Comparison of ENCODE assay signal across 1 cellular context in genomic region chr11:61429691-61430582, GRCh38.
TF ChIP-seq lines count a peak whose summit lies in the region.

Gene CPSF7 (minus strand): TSS chr11:61429975. CDS start chr11:61429235, 740 bp downstream.
Gene SDHAF2 (plus strand): TSS chr11:61430124. CDS start chr11:61430147, 23 bp downstream.

TF ChIP-seq in HepG2, 621 proteins besides CTCF, POLR2A, EP300 and RAD21 (continued from another document and continues in another):
- TF ChIP-seq, protein P1, sequence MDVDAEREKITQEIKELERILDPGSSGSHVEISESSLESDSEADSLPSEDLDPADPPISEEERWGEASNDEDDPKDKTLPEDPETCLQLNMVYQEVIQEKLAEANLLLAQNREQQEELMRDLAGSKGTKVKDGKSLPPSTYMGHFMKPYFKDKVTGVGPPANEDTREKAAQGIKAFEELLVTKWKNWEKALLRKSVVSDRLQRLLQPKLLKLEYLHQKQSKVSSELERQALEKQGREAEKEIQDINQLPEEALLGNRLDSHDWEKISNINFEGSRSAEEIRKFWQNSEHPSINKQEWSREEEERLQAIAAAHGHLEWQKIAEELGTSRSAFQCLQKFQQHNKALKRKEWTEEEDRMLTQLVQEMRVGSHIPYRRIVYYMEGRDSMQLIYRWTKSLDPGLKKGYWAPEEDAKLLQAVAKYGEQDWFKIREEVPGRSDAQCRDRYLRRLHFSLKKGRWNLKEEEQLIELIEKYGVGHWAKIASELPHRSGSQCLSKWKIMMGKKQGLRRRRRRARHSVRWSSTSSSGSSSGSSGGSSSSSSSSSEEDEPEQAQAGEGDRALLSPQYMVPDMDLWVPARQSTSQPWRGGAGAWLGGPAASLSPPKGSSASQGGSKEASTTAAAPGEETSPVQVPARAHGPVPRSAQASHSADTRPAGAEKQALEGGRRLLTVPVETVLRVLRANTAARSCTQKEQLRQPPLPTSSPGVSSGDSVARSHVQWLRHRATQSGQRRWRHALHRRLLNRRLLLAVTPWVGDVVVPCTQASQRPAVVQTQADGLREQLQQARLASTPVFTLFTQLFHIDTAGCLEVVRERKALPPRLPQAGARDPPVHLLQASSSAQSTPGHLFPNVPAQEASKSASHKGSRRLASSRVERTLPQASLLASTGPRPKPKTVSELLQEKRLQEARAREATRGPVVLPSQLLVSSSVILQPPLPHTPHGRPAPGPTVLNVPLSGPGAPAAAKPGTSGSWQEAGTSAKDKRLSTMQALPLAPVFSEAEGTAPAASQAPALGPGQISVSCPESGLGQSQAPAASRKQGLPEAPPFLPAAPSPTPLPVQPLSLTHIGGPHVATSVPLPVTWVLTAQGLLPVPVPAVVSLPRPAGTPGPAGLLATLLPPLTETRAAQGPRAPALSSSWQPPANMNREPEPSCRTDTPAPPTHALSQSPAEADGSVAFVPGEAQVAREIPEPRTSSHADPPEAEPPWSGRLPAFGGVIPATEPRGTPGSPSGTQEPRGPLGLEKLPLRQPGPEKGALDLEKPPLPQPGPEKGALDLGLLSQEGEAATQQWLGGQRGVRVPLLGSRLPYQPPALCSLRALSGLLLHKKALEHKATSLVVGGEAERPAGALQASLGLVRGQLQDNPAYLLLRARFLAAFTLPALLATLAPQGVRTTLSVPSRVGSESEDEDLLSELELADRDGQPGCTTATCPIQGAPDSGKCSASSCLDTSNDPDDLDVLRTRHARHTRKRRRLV (CRISPR knock-in tag; IDR thresholded peaks at IDR 0.05), result 0 out of 2 replicates have a peak, but pooled peaks have one; percentile 46
- TF ChIP-seq SNAPC2 (CRISPR knock-in tag; IDR thresholded peaks at IDR 0.05), result 0 out of 2 replicates have a peak, but pooled peaks have one; percentile 39
- TF ChIP-seq ATF1 (CRISPR knock-in tag; IDR thresholded peaks at IDR 0.05), result peak; percentile 44
- 0 out of 2 replicates have a peak, but pooled peaks have one; percentile 35 for TF ChIP-seq AHR (CRISPR knock-in tag; IDR thresholded peaks at IDR 0.05)
- TF ChIP-seq SKI (IDR thresholded peaks at IDR 0.05; ENCODE audit: partially characterized antibody), result no peak
- TF ChIP-seq ZNF572 (CRISPR knock-in tag; IDR thresholded peaks at IDR 0.05), result peak; percentile 35; the same call in 1 of the 2 replicates
- 0 out of 2 replicates have a peak, but pooled peaks have one; percentile 35 for TF ChIP-seq ARID2 (CRISPR knock-in tag; IDR thresholded peaks at IDR 0.05; ENCODE audit: borderline replicate concordance)
- TF ChIP-seq E2F2 (CRISPR knock-in tag; IDR thresholded peaks at IDR 0.05; ENCODE audit: borderline replicate concordance), result peak; percentile 34; the same call in 1 of the 2 replicates
- TF ChIP-seq KDM2A (CRISPR knock-in tag; IDR thresholded peaks at IDR 0.05; ENCODE audit: borderline replicate concordance, low read depth), result peak; percentile 82
- peak; percentile 72 for TF ChIP-seq TARDBP (CRISPR knock-in tag; IDR thresholded peaks at IDR 0.05)
- TF ChIP-seq BRD4 (CRISPR knock-in tag; IDR thresholded peaks at IDR 0.05), result peak; percentile 87
- TF ChIP-seq, protein P2, sequence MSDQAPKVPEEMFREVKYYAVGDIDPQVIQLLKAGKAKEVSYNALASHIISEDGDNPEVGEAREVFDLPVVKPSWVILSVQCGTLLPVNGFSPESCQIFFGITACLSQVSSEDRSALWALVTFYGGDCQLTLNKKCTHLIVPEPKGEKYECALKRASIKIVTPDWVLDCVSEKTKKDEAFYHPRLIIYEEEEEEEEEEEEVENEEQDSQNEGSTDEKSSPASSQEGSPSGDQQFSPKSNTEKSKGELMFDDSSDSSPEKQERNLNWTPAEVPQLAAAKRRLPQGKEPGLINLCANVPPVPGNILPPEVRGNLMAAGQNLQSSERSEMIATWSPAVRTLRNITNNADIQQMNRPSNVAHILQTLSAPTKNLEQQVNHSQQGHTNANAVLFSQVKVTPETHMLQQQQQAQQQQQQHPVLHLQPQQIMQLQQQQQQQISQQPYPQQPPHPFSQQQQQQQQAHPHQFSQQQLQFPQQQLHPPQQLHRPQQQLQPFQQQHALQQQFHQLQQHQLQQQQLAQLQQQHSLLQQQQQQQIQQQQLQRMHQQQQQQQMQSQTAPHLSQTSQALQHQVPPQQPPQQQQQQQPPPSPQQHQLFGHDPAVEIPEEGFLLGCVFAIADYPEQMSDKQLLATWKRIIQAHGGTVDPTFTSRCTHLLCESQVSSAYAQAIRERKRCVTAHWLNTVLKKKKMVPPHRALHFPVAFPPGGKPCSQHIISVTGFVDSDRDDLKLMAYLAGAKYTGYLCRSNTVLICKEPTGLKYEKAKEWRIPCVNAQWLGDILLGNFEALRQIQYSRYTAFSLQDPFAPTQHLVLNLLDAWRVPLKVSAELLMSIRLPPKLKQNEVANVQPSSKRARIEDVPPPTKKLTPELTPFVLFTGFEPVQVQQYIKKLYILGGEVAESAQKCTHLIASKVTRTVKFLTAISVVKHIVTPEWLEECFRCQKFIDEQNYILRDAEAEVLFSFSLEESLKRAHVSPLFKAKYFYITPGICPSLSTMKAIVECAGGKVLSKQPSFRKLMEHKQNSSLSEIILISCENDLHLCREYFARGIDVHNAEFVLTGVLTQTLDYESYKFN (CRISPR knock-in tag; conservative IDR thresholded peaks at IDR 0.05), result peak; percentile 39; the same call in 1 of the 2 replicates
- TF ChIP-seq FIP1L1 (IDR thresholded peaks at IDR 0.05; ENCODE audit: borderline replicate concordance, insufficient read depth, low read depth, low read length), result 0 out of 2 replicates have a peak, but pooled peaks have one; percentile 47
- TF ChIP-seq CBFB (CRISPR knock-in tag; IDR thresholded peaks at IDR 0.05), result peak; percentile 76; the same call in 1 of the 2 replicates
- peak; percentile 82; the same call in 1 of the 2 replicates for TF ChIP-seq ZBTB42 (CRISPR knock-in tag; IDR thresholded peaks at IDR 0.05)
- TF ChIP-seq MTF1 (CRISPR knock-in tag; IDR thresholded peaks at IDR 0.05), result no peak; the same call in 1 of the 2 replicates
- TF ChIP-seq, protein P3, sequence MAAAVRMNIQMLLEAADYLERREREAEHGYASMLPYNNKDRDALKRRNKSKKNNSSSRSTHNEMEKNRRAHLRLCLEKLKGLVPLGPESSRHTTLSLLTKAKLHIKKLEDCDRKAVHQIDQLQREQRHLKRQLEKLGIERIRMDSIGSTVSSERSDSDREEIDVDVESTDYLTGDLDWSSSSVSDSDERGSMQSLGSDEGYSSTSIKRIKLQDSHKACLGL (CRISPR knock-in tag; IDR thresholded peaks at IDR 0.05), result peak; percentile 88; the same call in 1 of the 2 replicates
- peak; percentile 100 for TF ChIP-seq ZFX (CRISPR knock-in tag; IDR thresholded peaks at IDR 0.05; ENCODE audit: low read depth)
- TF ChIP-seq ZNF460 (CRISPR knock-in tag; IDR thresholded peaks at IDR 0.05; ENCODE audit: borderline replicate concordance), result no peak
- TF ChIP-seq, protein P4, sequence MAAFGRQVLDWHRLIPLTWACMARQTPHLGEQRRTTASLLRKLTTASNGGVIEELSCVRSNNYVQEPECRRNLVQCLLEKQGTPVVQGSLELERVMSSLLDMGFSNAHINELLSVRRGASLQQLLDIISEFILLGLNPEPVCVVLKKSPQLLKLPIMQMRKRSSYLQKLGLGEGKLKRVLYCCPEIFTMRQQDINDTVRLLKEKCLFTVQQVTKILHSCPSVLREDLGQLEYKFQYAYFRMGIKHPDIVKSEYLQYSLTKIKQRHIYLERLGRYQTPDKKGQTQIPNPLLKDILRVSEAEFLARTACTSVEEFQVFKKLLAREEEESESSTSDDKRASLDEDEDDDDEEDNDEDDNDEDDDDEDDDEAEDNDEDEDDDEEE (CRISPR knock-in tag; IDR thresholded peaks at IDR 0.05), result peak; percentile 97
- peak; percentile 59; the same call in 1 of the 2 replicates for TF ChIP-seq SNAI1 (CRISPR knock-in tag; IDR thresholded peaks at IDR 0.05; ENCODE audit: borderline replicate concordance)
- TF ChIP-seq NCOA1 (CRISPR knock-in tag; IDR thresholded peaks at IDR 0.05), result peak; percentile 88; the same call in 1 of the 2 replicates
- 0 out of 2 replicates have a peak, but pooled peaks have one; percentile 53 for TF ChIP-seq ZNF598 (CRISPR knock-in tag; IDR thresholded peaks at IDR 0.05; ENCODE audit: borderline replicate concordance)
- peak; percentile 94 for TF ChIP-seq SPEN (CRISPR knock-in tag; IDR thresholded peaks at IDR 0.05; ENCODE audit: low read depth)
- TF ChIP-seq, protein P5, sequence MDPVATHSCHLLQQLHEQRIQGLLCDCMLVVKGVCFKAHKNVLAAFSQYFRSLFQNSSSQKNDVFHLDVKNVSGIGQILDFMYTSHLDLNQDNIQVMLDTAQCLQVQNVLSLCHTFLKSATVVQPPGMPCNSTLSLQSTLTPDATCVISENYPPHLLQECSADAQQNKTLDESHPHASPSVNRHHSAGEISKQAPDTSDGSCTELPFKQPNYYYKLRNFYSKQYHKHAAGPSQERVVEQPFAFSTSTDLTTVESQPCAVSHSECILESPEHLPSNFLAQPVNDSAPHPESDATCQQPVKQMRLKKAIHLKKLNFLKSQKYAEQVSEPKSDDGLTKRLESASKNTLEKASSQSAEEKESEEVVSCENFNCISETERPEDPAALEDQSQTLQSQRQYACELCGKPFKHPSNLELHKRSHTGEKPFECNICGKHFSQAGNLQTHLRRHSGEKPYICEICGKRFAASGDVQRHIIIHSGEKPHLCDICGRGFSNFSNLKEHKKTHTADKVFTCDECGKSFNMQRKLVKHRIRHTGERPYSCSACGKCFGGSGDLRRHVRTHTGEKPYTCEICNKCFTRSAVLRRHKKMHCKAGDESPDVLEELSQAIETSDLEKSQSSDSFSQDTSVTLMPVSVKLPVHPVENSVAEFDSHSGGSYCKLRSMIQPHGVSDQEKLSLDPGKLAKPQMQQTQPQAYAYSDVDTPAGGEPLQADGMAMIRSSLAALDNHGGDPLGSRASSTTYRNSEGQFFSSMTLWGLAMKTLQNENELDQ (CRISPR knock-in tag; IDR thresholded peaks at IDR 0.05; ENCODE audit: borderline replicate concordance), result no peak
- TF ChIP-seq PLSCR1 (CRISPR knock-in tag; IDR thresholded peaks at IDR 0.05; ENCODE audit: borderline replicate concordance), result 0 out of 2 replicates have a peak, but pooled peaks have one; percentile 37
- 0 out of 2 replicates have a peak, but pooled peaks have one; percentile 54 for TF ChIP-seq ZNF264 (CRISPR knock-in tag; IDR thresholded peaks at IDR 0.05)
- peak; percentile 98 for TF ChIP-seq ZNF33A (CRISPR knock-in tag; IDR thresholded peaks at IDR 0.05; ENCODE audit: borderline replicate concordance)
- TF ChIP-seq RBM39 (IDR thresholded peaks at IDR 0.05; ENCODE audit: low read depth, low read length, poor library complexity, severe bottlenecking), result peak; percentile 97
- 0 out of 2 replicates have a peak, but pooled peaks have one; percentile 53 for TF ChIP-seq ZNF180 (CRISPR knock-in tag; IDR thresholded peaks at IDR 0.05; ENCODE audit: borderline replicate concordance, low read depth)
- TF ChIP-seq, protein P6, sequence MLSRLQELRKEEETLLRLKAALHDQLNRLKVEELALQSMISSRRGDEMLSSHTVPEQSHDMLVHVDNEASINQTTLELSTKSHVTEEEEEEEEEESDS (CRISPR knock-in tag; IDR thresholded peaks at IDR 0.05; ENCODE audit: borderline replicate concordance), result peak; percentile 13; the same call in 1 of the 2 replicates
- TF ChIP-seq SMAD1 (CRISPR knock-in tag; IDR thresholded peaks at IDR 0.05; ENCODE audit: borderline replicate concordance, low read depth), result peak; percentile 21; the same call in 1 of the 2 replicates
- TF ChIP-seq ZFY (CRISPR knock-in tag; IDR thresholded peaks at IDR 0.05), result peak; percentile 99
- 0 out of 2 replicates have a peak, but pooled peaks have one; percentile 57 for TF ChIP-seq ZNF672 (CRISPR knock-in tag; IDR thresholded peaks at IDR 0.05)
- peak; percentile 93 for TF ChIP-seq ZNF563 (CRISPR knock-in tag; IDR thresholded peaks at IDR 0.05)
- no peak for TF ChIP-seq ZNF326 (CRISPR knock-in tag; IDR thresholded peaks at IDR 0.05; ENCODE audit: borderline replicate concordance)
- peak; percentile 91 for TF ChIP-seq SAP130 (CRISPR knock-in tag; IDR thresholded peaks at IDR 0.05; ENCODE audit: low read depth)
- TF ChIP-seq ZNF451 (CRISPR knock-in tag; IDR thresholded peaks at IDR 0.05), result 0 out of 2 replicates have a peak, but pooled peaks have one; percentile 75
- peak; percentile 74; the same call in 1 of the 2 replicates for TF ChIP-seq ZMAT3 (CRISPR knock-in tag; conservative IDR thresholded peaks at IDR 0.05)
- no peak for TF ChIP-seq CEBPZ (IDR thresholded peaks at IDR 0.05; ENCODE audit: low read length)
